In genomic region chr19:40778045-40778864, GRCh38 we compare ENCODE assay signal across 8 cellular contexts. TPM values are rescaled to one million over a fixed set of nuclear protein-coding genes. Genes with fewer than 3 reads are reported as not detected.
DNase-seq lines count a peak whose midpoint lies in the region; ATAC-seq, FAIRE-seq and TF ChIP-seq lines count a peak whose summit lies in the region.

RAB4B (plus strand) TSS chr19:40778247; CDS start chr19:40778376, 129 bp downstream.

- peak within 1 kb of the TSS; percentile 57 for H2AFZ ChIP-seq in smooth muscle cell (ENCODE audit: low read depth)

- DNase-seq in AG04449 (ENCODE audit: low read depth, low spot score) (peak; percentile 96), NCI-H2227 treated with DMSO at 0.1 percent for 48 hours (lab: John Stamatoyannopoulos, UW) (peak; percentile 100), bronchial epithelial cell (ENCODE audit: low read depth) (peak; percentile 98), iPS-NIHi11 (ENCODE audit: low spot score) (peak; percentile 89), smooth muscle cell (lab: John Stamatoyannopoulos, UW; ENCODE audit: unreplicated experiment) (peak; percentile 98)

- no peaks in the 10 kb centered on the region for H3K9me3 ChIP-seq in smooth muscle cell (replicated peaks; ENCODE audit: low read depth)

- H3K4me2 ChIP-seq in smooth muscle cell = peak within 1 kb of the TSS; percentile 89

- H4K20me1 ChIP-seq in smooth muscle cell (ENCODE audit: low read depth) = no peaks in the 10 kb centered on the region

- POLR2A ChIA-PET in AG04449 (lab: Yijun Ruan, JAX) = interaction anchor here (0.6 to 2.1 kb wide), 14 partner anchors 9 to 335 kb away, joined by 3 to 11 read pairs (median 4); partner anchors contain the start of genes ACTMAP, COQ8B, EGLN2 and ITPKC

- H3K79me2 ChIP-seq in smooth muscle cell (ENCODE audit: low read depth) = no peaks in the 10 kb centered on the region

- H3F3A ChIP-seq in smooth muscle cell (ENCODE audit: low read depth) = peaks cover 7% of the 10 kb centered on the region

- TF ChIP-seq CTCF in AG04449 (IDR thresholded peaks at IDR 0.05; ENCODE audit: insufficient read depth, low read length, missing control alignments) = no peak
- no peak for TF ChIP-seq CTCF in WI38 (IDR thresholded peaks at IDR 0.05; ENCODE audit: low read depth, low read length)
- peak; percentile 3 for TF ChIP-seq CTCF in bronchial epithelial cell (IDR thresholded peaks at IDR 0.05; ENCODE audit: insufficient read depth, low read length, severe bottlenecking)
- TF ChIP-seq CTCF in smooth muscle cell (IDR thresholded peaks at IDR 0.05; ENCODE audit: borderline replicate concordance, insufficient read depth, poor library complexity, severe bottlenecking) = no peak

- peak within 1 kb of the TSS; percentile 92 for H3K27ac ChIP-seq in smooth muscle cell (ENCODE audit: low read depth)

- H3K4me3 ChIP-seq in AG04449 (ENCODE audit: low read depth, low read length) (peak within 1 kb of the TSS; percentile 74), WI38 (ENCODE audit: low read depth, low read length) (peak within 1 kb of the TSS; percentile 76), bronchial epithelial cell (ENCODE audit: low read depth, low read length) (peak within 1 kb of the TSS; percentile 82), smooth muscle cell (peak within 1 kb of the TSS; percentile 60)

- no peaks in the 10 kb centered on the region for H3K27me3 ChIP-seq in bronchial epithelial cell (ENCODE audit: control insufficient read depth, insufficient read depth, low read length)
- H3K27me3 ChIP-seq in smooth muscle cell (ENCODE audit: low read depth) = no peaks in the 10 kb centered on the region

- CTCF ChIA-PET in AG04449 (lab: Yijun Ruan, JAX) = interaction anchor here (0.8 to 3.8 kb wide), 8 partner anchors 14 to 366 kb away, joined by 3 to 23 read pairs (median 4); partner anchors contain the start of gene EGLN2

- no peak for FAIRE-seq in bronchial epithelial cell (lab: Jason Lieb, UNC)

- H3K9ac ChIP-seq in smooth muscle cell (ENCODE audit: low read depth) = peak within 1 kb of the TSS; percentile 78

- ATAC-seq in GM18907 (IDR thresholded peaks at IDR 0.05; ENCODE audit: unreplicated experiment) (peak; percentile 64), HG03159 (IDR thresholded peaks at IDR 0.05; ENCODE audit: unreplicated experiment) (peak; percentile 57)

- peaks cover 4% of the 10 kb centered on the region for H3K4me1 ChIP-seq in smooth muscle cell (ENCODE audit: low read depth)

- WGBS in smooth muscle cell (ENCODE audit: low lambda C conversion rate) = under 1% methylated on average over 47 of the region's 51 CpGs

- H3K36me3 ChIP-seq in bronchial epithelial cell (ENCODE audit: control insufficient read depth, insufficient read depth, low read length) (no peaks in the 10 kb centered on the region), smooth muscle cell (ENCODE audit: low read depth) (no peaks in the 10 kb centered on the region)

RNA-seq across cellular contexts. Expression of gene RAB4B, which starts in this region (rescaled TPM):
- total RNA-seq in bronchial epithelial cell (7.9 and 9.2 TPM in 2 replicates), smooth muscle cell (10.6 and 12.1 TPM in 2 replicates)
- polyA plus RNA-seq in smooth muscle cell = 39.5 and 43.5 TPM in 2 replicates

Comparison
In these comparisons a context has a peak if more than half of its experiments do, and no peak if none do; other contexts are left out.
1. Peak in every context shown above with its lines: DNase-seq, ATAC-seq, H3K4me3 ChIP-seq and H3K27ac ChIP-seq.